Comparison of ENCODE assay signal across 17 cellular contexts in genomic region chrX:15441464-15441863, GRCh38. TPM values are rescaled to one million over a fixed set of nuclear protein-coding genes. Genes with fewer than 3 reads are reported as not detected.
"Had no signal": no experiment of that assay in that cellular context is flagged by ENCODE, and none has a peak within 500 bp of the region (broad histone marks: within the 10 kb centered on the region; RNA-seq: fewer than 3 reads in every experiment).

No MANE protein-coding gene starts in this region.

- H3K36me3 ChIP-seq: breast epithelium, upper lobe of left lung had no signal

- H3K27me3 ChIP-seq: upper lobe of left lung had no signal

- H3K27ac ChIP-seq: breast epithelium, dorsolateral prefrontal cortex, upper lobe of left lung had no signal

- DNase-seq: activated CD4-positive, alpha-beta T cell treated with anti-CD3 and anti-CD28 coated beads, Interleukin-2, amount 50 U/mL, for 4 hours; activated CD8-positive, alpha-beta memory T cell treated with anti-CD3 and anti-CD28 coated beads, Interleukin-2, amount 10 ng/mL, durations not matched to agents 7 days and 5 days; activated gamma-delta T cell; activated naive CD8-positive, alpha-beta T cell treated with anti-CD3 and anti-CD28 coated beads, Interleukin-2, amount 10 ng/mL, durations not matched to agents 7 days and 5 days; activated T-cell treated with anti-CD3 and anti-CD28 coated beads, Interleukin-2, amount 50 U/mL, for 4 hours; aorta; dorsolateral prefrontal cortex; left cardiac atrium; mammary epithelial cell; mucosa of descending colon; stimulated activated CD4-positive, alpha-beta T cell treated with anti-CD3 and anti-CD28 coated beads, Interleukin-4, amount 100 ng/mL, for 24 hours; upper lobe of left lung had no signal

- H3K4me1 ChIP-seq: breast epithelium, upper lobe of left lung had no signal

- ATAC-seq: activated CD4-positive, CD25-positive, alpha-beta regulatory T cell treated with anti-CD3 and anti-CD28 coated beads, Interleukin-2, amount 50 U/mL, for 24 hours; activated CD8-positive, alpha-beta memory T cell treated with anti-CD3 and anti-CD28 coated beads, Interleukin-2, amount 10 ng/mL, durations not matched to agents 7 days and 5 days; activated T-cell treated with anti-CD3 and anti-CD28 coated beads, Interleukin-2, amount 50 U/mL, for 4 hours; mucosa of descending colon; natural killer cell treated with Interleukin-12 subunit alpha and Interleukin-12 subunit beta and Interleukin-15 and Interleukin-18, amount 100 ng/mL, for 72 hours had no signal

- H3K9me3 ChIP-seq: breast epithelium, mucosa of descending colon, upper lobe of left lung had no signal

- H3K4me3 ChIP-seq: breast epithelium, dorsolateral prefrontal cortex, mucosa of descending colon, upper lobe of left lung had no signal

RNA-seq across cellular contexts. Expression of gene VEGFD, which starts 57.3 kb away (rescaled TPM):
- total RNA-seq: activated CD8-positive, alpha-beta memory T cell treated with anti-CD3 and anti-CD28 coated beads, Interleukin-2, amount 10 ng/mL, durations not matched to agents 7 days and 5 days; activated naive CD8-positive, alpha-beta T cell treated with anti-CD3 and anti-CD28 coated beads, Interleukin-2, amount 10 ng/mL, durations not matched to agents 7 days and 5 days; activated T-cell treated with anti-CD3 and anti-CD28 coated beads, Interleukin-2, amount 50 U/mL, for 4 hours; natural killer cell treated with Interleukin-12 subunit alpha and Interleukin-12 subunit beta and Interleukin-15 and Interleukin-18, amount 100 ng/mL, for 72 hours had no signal

RNA-seq across cellular contexts. Expression of gene BMX, which starts 59.1 kb away (rescaled TPM):
- total RNA-seq: activated CD8-positive, alpha-beta memory T cell treated with anti-CD3 and anti-CD28 coated beads, Interleukin-2, amount 10 ng/mL, durations not matched to agents 7 days and 5 days; activated naive CD8-positive, alpha-beta T cell treated with anti-CD3 and anti-CD28 coated beads, Interleukin-2, amount 10 ng/mL, durations not matched to agents 7 days and 5 days; activated T-cell treated with anti-CD3 and anti-CD28 coated beads, Interleukin-2, amount 50 U/mL, for 4 hours; chondrocyte; osteoblast had no signal
